Comparison of ENCODE assay signal across 8 cellular contexts in genomic region chr16:57535680-57536305, GRCh38. TPM values are rescaled to one million over a fixed set of nuclear protein-coding genes. Genes with fewer than 3 reads are reported as not detected.
DNase-seq lines count a peak whose midpoint lies in the region; ATAC-seq and TF ChIP-seq lines count a peak whose summit lies in the region.

No MANE protein-coding gene starts in this region.

- CTCF ChIA-PET in A673 (lab: Charles Lee) = interaction anchor here (0.6 kb wide), 1 partner anchor 212 kb away, joined by 3 read pairs; no protein-coding TSS in a partner anchor
- CTCF ChIA-PET in activated CD4-positive, alpha-beta T cell treated with anti-CD3 and anti-CD28 coated beads for 36 hours (lab: Charles Lee) = interaction anchor here (0.6 to 0.9 kb wide), 5 partner anchors 41 to 453 kb away, joined by 3 to 4 read pairs (median 3); no protein-coding TSS in a partner anchor

- H3K27me3 ChIP-seq in A673 (replicated peaks; ENCODE audit: insufficient read depth, low read depth, low read length, poor library complexity) = no peaks in the 10 kb centered on the region

- no peaks in the 10 kb centered on the region for H3K9me3 ChIP-seq in A673 (ENCODE audit: low read depth, low read length, poor library complexity, severe bottlenecking)

- DNase-seq in A673 (ENCODE audit: low spot score) (peak; percentile 93), NCI-H226 (peak; percentile 87), choroid plexus epithelial cell (ENCODE audit: low read depth) (peak; percentile 92), left kidney (ENCODE audit: low read depth, low spot score) (peak; percentile 96)
- DNase-seq in activated CD4-positive, alpha-beta T cell treated with anti-CD3 and anti-CD28 coated beads for 36 hours = peak; percentile 97
- peak; percentile 85 to 92 (median 88) for DNase-seq in stimulated activated CD4-positive, alpha-beta T cell treated with anti-CD3 and anti-CD28 coated beads, Interleukin-1b, Interleukin-23, amount 100 ng/mL, for 24 hours (ENCODE audit: low read depth in 4 of 4, low spot score in 1 of 4)

- H3K4me1 ChIP-seq in A673 (ENCODE audit: insufficient read depth, low read length, poor library complexity, severe bottlenecking) = peaks cover 25% of the 10 kb centered on the region

- peak overlapping the region; percentile 92 for H3K27ac ChIP-seq in A673 (ENCODE audit: low read depth, low read length, poor library complexity, severe bottlenecking)

- no TSS peak for BruUV-seq in A673 (replicated peaks; lab: Mats Ljungman, UMichigan)

- ATAC-seq in GM18511 (IDR thresholded peaks at IDR 0.05; ENCODE audit: unreplicated experiment) = peak; percentile 67
- peak; percentile 51 for ATAC-seq in HG03066 (IDR thresholded peaks at IDR 0.05; ENCODE audit: low read depth, unreplicated experiment)
- ATAC-seq in activated CD4-positive, alpha-beta T cell treated with anti-CD3 and anti-CD28 coated beads for 36 hours = peak; percentile 80

- H3K4me3 Mint-ChIP-seq in activated CD4-positive, alpha-beta T cell treated with anti-CD3 and anti-CD28 coated beads for 36 hours = peak overlapping the region; percentile 78

- no peaks in the 10 kb centered on the region for H3K36me3 Mint-ChIP-seq in activated CD4-positive, alpha-beta T cell treated with anti-CD3 and anti-CD28 coated beads for 36 hours (ENCODE audit: low read depth)

- H3K27ac Mint-ChIP-seq in activated CD4-positive, alpha-beta T cell treated with anti-CD3 and anti-CD28 coated beads for 36 hours = peak overlapping the region; percentile 94

- POLR2A ChIA-PET in A673 (lab: Charles Lee; ENCODE audit: low non-redundant PET) = no interaction called here
- POLR2A ChIA-PET in activated CD4-positive, alpha-beta T cell treated with anti-CD3 and anti-CD28 coated beads for 36 hours (lab: Charles Lee) = no interaction called here

- H3K4me3 ChIP-seq in A673 (ENCODE audit: low read depth, low read length, poor library complexity, severe bottlenecking) (peak overlapping the region; percentile 91), choroid plexus epithelial cell (ENCODE audit: low read depth, low read length) (peak overlapping the region; percentile 70)

- TF ChIP-seq CTCF in A673 (conservative IDR thresholded peaks at IDR 0.05; ENCODE audit: low read depth, low read length) (peak; percentile 24; the same call in 1 of the 2 replicates), choroid plexus epithelial cell (conservative IDR thresholded peaks at IDR 0.05; ENCODE audit: low read depth, low read length) (no peak)

- H3K36me3 ChIP-seq in A673 (ENCODE audit: insufficient read depth, low read length, poor library complexity, severe bottlenecking) = no peaks in the 10 kb centered on the region

- H3K27me3 Mint-ChIP-seq in activated CD4-positive, alpha-beta T cell treated with anti-CD3 and anti-CD28 coated beads for 36 hours = no peaks in the 10 kb centered on the region

- peaks cover 70% of the 10 kb centered on the region for H3K4me1 Mint-ChIP-seq in activated CD4-positive, alpha-beta T cell treated with anti-CD3 and anti-CD28 coated beads for 36 hours

- no peaks in the 10 kb centered on the region for H3K9me3 Mint-ChIP-seq in activated CD4-positive, alpha-beta T cell treated with anti-CD3 and anti-CD28 coated beads for 36 hours (ENCODE audit: low read depth)

- intact Hi-C loops in A673 (cut with micrococcal nuclease; ENCODE audit: unreplicated experiment) = no loop called here
- intact Hi-C loops in activated CD4-positive, alpha-beta T cell treated with anti-CD3 and anti-CD28 coated beads for 36 hours (cut with DNase I, micrococcal nuclease) = loop anchor here (1.0 to 10.0 kb wide), 15 partner anchors 37 to 931 kb away; partner anchors contain the start of genes DOK4 (in 2 of the 2), CIAPIN1 (in 1 of the 2), COQ9 (in 1 of the 2) and HERPUD1 (in 1 of the 2)

RNA-seq across cellular contexts. Expression of gene CCDC102A, which starts 0.6 kb away (rescaled TPM):
- total RNA-seq in A673 (2021) = 10.1 and 10.3 TPM in 2 replicates
- total RNA-seq in activated CD4-positive, alpha-beta T cell treated with anti-CD3 and anti-CD28 coated beads for 36 hours = 1 to 10 TPM; 8.8 to 9.0 TPM

RNA-seq across cellular contexts. Expression of gene ADGRG5, which starts 6.7 kb away (rescaled TPM):
- not detected in 2 replicates for total RNA-seq in A673 (2021)
- total RNA-seq in activated CD4-positive, alpha-beta T cell treated with anti-CD3 and anti-CD28 coated beads for 36 hours = 1 to 10 TPM; 3.0 to 4.9 TPM

RNA-seq across cellular contexts. Expression of gene DOK4, which starts 49.5 kb away (rescaled TPM):
- total RNA-seq in A673 (2021) = 14.3 and 19.0 TPM in 2 replicates
- total RNA-seq in activated CD4-positive, alpha-beta T cell treated with anti-CD3 and anti-CD28 coated beads for 36 hours = 1 to 10 TPM; 5.7 to 6.7 TPM

Comparison
In these comparisons a context has a peak if more than half of its experiments do, and no peak if none do; other contexts are left out.
1. Peak in every context shown above with its lines: DNase-seq, ATAC-seq, H3K4me3 ChIP-seq and H3K27ac ChIP-seq.